Comparison of ENCODE assay signal across 13 cellular contexts in the genomic region with DNA sequence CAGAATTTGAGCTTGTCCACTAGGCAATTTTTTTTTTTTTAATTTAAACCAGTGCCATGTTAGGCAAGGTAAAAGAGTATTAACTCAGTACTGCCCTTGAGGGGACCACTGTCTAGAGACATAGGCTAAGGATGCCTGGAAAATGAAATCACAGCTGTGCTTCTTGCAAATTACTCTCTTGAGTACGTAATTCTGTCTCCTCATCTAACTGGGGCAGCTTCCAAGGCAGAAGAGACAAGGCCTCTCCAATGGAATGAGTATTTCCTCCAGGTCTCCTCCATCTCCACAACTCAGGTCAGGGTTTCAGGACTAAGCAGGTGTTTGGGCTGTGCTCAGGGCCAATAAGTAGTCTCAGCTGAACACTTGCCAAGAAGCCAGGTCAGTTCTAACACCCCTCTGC. TPM values are rescaled to one million over a fixed set of nuclear protein-coding genes. Genes with fewer than 3 reads are reported as not detected.
DNase-seq lines count a peak whose midpoint lies in the region; ATAC-seq and TF ChIP-seq lines count a peak whose summit lies in the region.
"Had no signal": no experiment of that assay in that cellular context is flagged by ENCODE, and none has a peak within 500 bp of the region (broad histone marks: within the 10 kb centered on the region; RNA-seq: fewer than 3 reads in every experiment).

No MANE protein-coding gene starts in this region.

- H3F3A ChIP-seq in smooth muscle cell (ENCODE audit: low read depth): no peaks in the 10 kb centered on the region

- no peaks in the 10 kb centered on the region for H3K27me3 ChIP-seq in adrenal gland
- H3K27me3 ChIP-seq in smooth muscle cell (ENCODE audit: low read depth): no peaks in the 10 kb centered on the region
- H3K27me3 ChIP-seq: colonic mucosa, esophagus muscularis mucosa had no signal

- intact Hi-C loops in adrenal gland (cut with DNase I): no loop called here
- intact Hi-C loops in left ventricle myocardium superior (cut with micrococcal nuclease): no loop called here

- H3K9me3 ChIP-seq in adrenal gland (replicated peaks in 1 of 3) (no peaks in the 10 kb centered on the region), smooth muscle cell (replicated peaks; ENCODE audit: low read depth) (no peaks in the 10 kb centered on the region)
- H3K9me3 ChIP-seq: colonic mucosa, esophagus muscularis mucosa had no signal

- H3K4me2 ChIP-seq in smooth muscle cell: no peak overlapping the region

- H2AFZ ChIP-seq in smooth muscle cell (ENCODE audit: low read depth): no peak overlapping the region

- WGBS in adrenal gland, 4 donors: 19 to 41% (median 27%) methylated on average over 1 of the region's 1 CpG
- 72% methylated on average over 1 of the region's 1 CpG for WGBS in smooth muscle cell (ENCODE audit: low lambda C conversion rate)

- H3K9ac ChIP-seq in smooth muscle cell (ENCODE audit: low read depth): no peak overlapping the region

- peaks cover 0 to 12% of the 10 kb centered on the region in 2 donors for H3K36me3 ChIP-seq in adrenal gland (replicated peaks in 1 of 2)
- no peaks in the 10 kb centered on the region for H3K36me3 ChIP-seq in smooth muscle cell (ENCODE audit: low read depth)
- H3K36me3 ChIP-seq: colonic mucosa had no signal

- no peaks in the 10 kb centered on the region for H4K20me1 ChIP-seq in smooth muscle cell (ENCODE audit: low read depth)

- TF ChIP-seq CTCF in adrenal gland (IDR thresholded peaks at IDR 0.05): no peak
- no peak for TF ChIP-seq CTCF in smooth muscle cell (IDR thresholded peaks at IDR 0.05; ENCODE audit: borderline replicate concordance, insufficient read depth, poor library complexity, severe bottlenecking)

- H3K4me1 ChIP-seq in adrenal gland (replicated peaks in 1 of 2) (peaks cover 11 to 24% of the 10 kb centered on the region in 2 donors), smooth muscle cell (ENCODE audit: low read depth) (peaks cover 4% of the 10 kb centered on the region)
- H3K4me1 ChIP-seq: colonic mucosa had no signal

- peak overlapping the region; percentile 44 for H3K27ac Mint-ChIP-seq in stimulated activated effector memory CD8-positive, alpha-beta T cell treated with anti-CD3 and anti-CD28 coated beads, Interleukin-12 subunit alpha, Interleukin-12 subunit beta, amount 100 ng/mL, for 72 hours

- no peak overlapping the region for H3K4me3 Mint-ChIP-seq in stimulated activated effector memory CD8-positive, alpha-beta T cell treated with anti-CD3 and anti-CD28 coated beads, Interleukin-12 subunit alpha, Interleukin-12 subunit beta, amount 100 ng/mL, for 72 hours
- H3K4me3 Mint-ChIP-seq: activated CD8-positive, alpha-beta T cell treated with anti-CD3 and anti-CD28 coated beads, Interleukin-2, amount 10 ng/mL, durations not matched to agents 7 days and 5 days; naive B cell had no signal

- peaks cover 18% of the 10 kb centered on the region for H3K4me1 Mint-ChIP-seq in stimulated activated effector memory CD8-positive, alpha-beta T cell treated with anti-CD3 and anti-CD28 coated beads, Interleukin-12 subunit alpha, Interleukin-12 subunit beta, amount 100 ng/mL, for 72 hours
- H3K4me1 Mint-ChIP-seq: naive B cell had no signal

- ATAC-seq in left ventricle myocardium superior: peak; percentile 74
- ATAC-seq in stimulated activated effector memory CD8-positive, alpha-beta T cell treated with anti-CD3 and anti-CD28 coated beads, Interleukin-12 subunit alpha, Interleukin-12 subunit beta, amount 100 ng/mL, for 72 hours: no peak
- ATAC-seq: activated CD8-positive, alpha-beta T cell treated with anti-CD3 and anti-CD28 coated beads, Interleukin-2, amount 10 ng/mL, durations not matched to agents 7 days and 5 days had no signal

- no peak for TF ChIP-seq POLR2A in adrenal gland (IDR thresholded peaks at IDR 0.05)

- H3K9me3 Mint-ChIP-seq in stimulated activated effector memory CD8-positive, alpha-beta T cell treated with anti-CD3 and anti-CD28 coated beads, Interleukin-12 subunit alpha, Interleukin-12 subunit beta, amount 100 ng/mL, for 72 hours: no peaks in the 10 kb centered on the region
- H3K9me3 Mint-ChIP-seq: naive B cell had no signal

- H3K36me3 Mint-ChIP-seq in stimulated activated effector memory CD8-positive, alpha-beta T cell treated with anti-CD3 and anti-CD28 coated beads, Interleukin-12 subunit alpha, Interleukin-12 subunit beta, amount 100 ng/mL, for 72 hours: peaks cover 93% of the 10 kb centered on the region
- H3K36me3 Mint-ChIP-seq: naive B cell had no signal

- DNase-seq in GM04504 (ENCODE audit: low read depth) (peak; percentile 33), adrenal gland (peak in 2 of 7 donors; percentile 22 to 46), left ventricle myocardium superior (no peak), RKO (ENCODE audit: low spot score) (no peak), NCI-H1436 (lab: John Stamatoyannopoulos, UW) (no peak), smooth muscle cell (lab: John Stamatoyannopoulos, UW; ENCODE audit: unreplicated experiment) (no peak)
- no peak for DNase-seq in stimulated activated effector memory CD8-positive, alpha-beta T cell treated with anti-CD3 and anti-CD28 coated beads, Interleukin-12 subunit alpha, Interleukin-12 subunit beta, amount 100 ng/mL, for 72 hours (ENCODE audit: low spot score in 2 of 2)
- DNase-seq: activated CD8-positive, alpha-beta T cell treated with anti-CD3 and anti-CD28 coated beads, Interleukin-2, amount 10 ng/mL, durations not matched to agents 7 days and 5 days; activated naive CD4-positive, alpha-beta T cell; naive B cell; NCI-H510A treated with DMSO at 0.1 percent for 48 hours had no signal

- no peak overlapping the region for H3K4me3 ChIP-seq in adrenal gland
- H3K4me3 ChIP-seq in smooth muscle cell: no peak overlapping the region
- H3K4me3 ChIP-seq: colonic mucosa, esophagus muscularis mucosa had no signal

- H3K79me2 ChIP-seq in smooth muscle cell (ENCODE audit: low read depth): no peaks in the 10 kb centered on the region

- H3K27ac ChIP-seq in adrenal gland (peak overlapping the region in 3 of 5 donors; percentile 14 to 74 (median 70)), smooth muscle cell (ENCODE audit: low read depth) (no peak overlapping the region)
- H3K27ac ChIP-seq: colonic mucosa had no signal

RNA-seq across cellular contexts. Expression of a gene that starts 33.8 kb away (rescaled TPM):
- total RNA-seq in adrenal gland: 10 to 100 TPM; 25.5 to 42.1 (median 34.0) TPM
- 10 to 100 TPM; 14.7 to 67.4 (median 15.2) TPM for polyA plus RNA-seq in adrenal gland
- total RNA-seq in left ventricle myocardium superior: 63.0 TPM
- 45.3 and 47.8 TPM in 2 replicates for total RNA-seq in smooth muscle cell
- 39.9 and 41.1 TPM in 2 replicates for polyA plus RNA-seq in smooth muscle cell

RNA-seq across cellular contexts. Expression of a gene that starts 56.7 kb away (rescaled TPM):
- total RNA-seq in adrenal gland (1 to 10 TPM in 6 of 8 donors, under 1 TPM in 2; 0.47 to 3.0 (median 1.6) TPM), left ventricle myocardium superior (1.2 TPM), smooth muscle cell (0.27 TPM in 2 replicates)
- polyA plus RNA-seq in adrenal gland (1 to 10 TPM in 1 of 3 donors, under 1 TPM in 2; 0.34 to 1.5 (median 0.40) TPM), smooth muscle cell (0.24 TPM in 1 of 2 replicates, not detected in the other)
